15 cellular contexts compared by ENCODE assay signal in genomic region chr9:35711501-35712428, GRCh38. TPM values are rescaled to one million over a fixed set of nuclear protein-coding genes. Genes with fewer than 3 reads are reported as not detected.
A peak's percentile ranks its signal among the peaks of the same experiment; 100 is the strongest.
DNase-seq lines count a peak whose midpoint lies in the region; ATAC-seq and TF ChIP-seq lines count a peak whose summit lies in the region.
"Had no signal": no experiment of that assay in that cellular context is flagged by ENCODE, and none has a peak within 500 bp of the region (broad histone marks: within the 10 kb centered on the region; RNA-seq: fewer than 3 reads in every experiment).

No MANE protein-coding gene starts in this region.

- no peaks in the 10 kb centered on the region for H4K20me1 ChIP-seq in PC-9 (ENCODE audit: insufficient read depth)

- no peaks in the 10 kb centered on the region for H3K27me3 Mint-ChIP-seq in CD4-positive, alpha-beta memory T cell
- H3K27me3 Mint-ChIP-seq: dendritic cell treated with granulocyte-macrophage colony-stimulating factor and Interleukin-4, amounts not matched to agents 40 ng/mL and 50 ng/mL, for 4 days had no signal

- H3K36me3 Mint-ChIP-seq in CD4-positive, alpha-beta memory T cell: peaks cover 84 to 89% of the 10 kb centered on the region in 2 donors

- H3K27ac ChIP-seq in CD4-positive, alpha-beta memory T cell (ENCODE audit: low read depth, low read length): no peak overlapping the region
- H3K27ac ChIP-seq in PC-9: peak overlapping the region; percentile 65
- H3K27ac ChIP-seq: tibial nerve had no signal

- POLR2A ChIA-PET in CD4-positive, alpha-beta memory T cell (lab: Charles Lee; ENCODE audit: partially characterized antibody): interaction anchor here (1.0 to 3.0 kb wide), 2 partner anchors 20 to 47 kb away, joined by 3 to 11 read pairs; partner anchors contain the start of genes CREB3 and TLN1
- POLR2A ChIA-PET in PC-9 (lab: Charles Lee; ENCODE audit: unreplicated experiment): interaction anchor here (0.5 to 1.1 kb wide), 7 partner anchors 12 to 45 kb away, joined by 3 to 24 read pairs (median 4); partner anchors contain the start of genes CREB3 and TLN1

- no peaks in the 10 kb centered on the region for H3K79me2 ChIP-seq in PC-9 (ENCODE audit: low read depth)

- no peaks in the 10 kb centered on the region for H3K9me3 Mint-ChIP-seq in CD4-positive, alpha-beta memory T cell
- H3K9me3 Mint-ChIP-seq: dendritic cell treated with granulocyte-macrophage colony-stimulating factor and Interleukin-4, amounts not matched to agents 40 ng/mL and 50 ng/mL, for 4 days had no signal

- peak overlapping the region; percentile 47 for H3K4me2 ChIP-seq in PC-9

- no peak for DNase-seq in CD4-positive, alpha-beta memory T cell
- peak; percentile 46 for DNase-seq in GM12865 (ENCODE audit: low read depth)
- DNase-seq in PC-9: peak; percentile 86 to 92
- peak; percentile 63 for DNase-seq in left kidney (ENCODE audit: low read depth, low spot score)
- no peak for DNase-seq in NOMO-1 treated with DMSO at 0.1 percent for 48 hours (lab: John Stamatoyannopoulos, UW; ENCODE audit: unreplicated experiment)
- no peak for DNase-seq in NCI-H128 (lab: John Stamatoyannopoulos, UW; ENCODE audit: unreplicated experiment)
- DNase-seq: activated naive CD4-positive, alpha-beta T cell; GDM1; NCI-H1105 treated with DMSO at 0.1 percent for 48 hours; NCI-H82 had no signal

- no peak for TF ChIP-seq CTCF in GM12865 (IDR thresholded peaks at IDR 0.05; ENCODE audit: insufficient read depth, low read depth, low read length, missing control alignments)
- TF ChIP-seq CTCF in PC-9 (conservative IDR thresholded peaks at IDR 0.05): no peak; the same call in 1 of the 2 replicates

- peak overlapping the region in 1 of 8 donors; percentile 26 for H3K4me3 Mint-ChIP-seq in CD4-positive, alpha-beta memory T cell
- H3K4me3 Mint-ChIP-seq: dendritic cell treated with granulocyte-macrophage colony-stimulating factor and Interleukin-4, amounts not matched to agents 40 ng/mL and 50 ng/mL, for 4 days had no signal

- peaks cover 19% of the 10 kb centered on the region for H3F3A ChIP-seq in PC-9 (ENCODE audit: insufficient read depth, low read depth)

- BruUV-seq in PC-9 (replicated peaks; lab: Mats Ljungman, UMichigan): no TSS peak

- H3K4me1 Mint-ChIP-seq in CD4-positive, alpha-beta memory T cell: peaks cover 0 to 7% (median 1%) of the 10 kb centered on the region in 4 donors

- H3K9me2 ChIP-seq in PC-9 (ENCODE audit: insufficient read depth): no peaks in the 10 kb centered on the region

- peaks cover 82% of the 10 kb centered on the region for H3K36me3 ChIP-seq in CD4-positive, alpha-beta memory T cell (ENCODE audit: insufficient read depth, low read length)
- H3K36me3 ChIP-seq in PC-9 (ENCODE audit: low read depth): peaks cover 4% of the 10 kb centered on the region; the same call in 1 of the 2 replicates

- no peak overlapping the region for H2AFZ ChIP-seq in PC-9

- no peak overlapping the region for H3K4me3 ChIP-seq in CD4-positive, alpha-beta memory T cell (ENCODE audit: low read length in 2 of 2)
- no peak overlapping the region for H3K4me3 ChIP-seq in GM12865 (ENCODE audit: low read depth, low read length)
- no peak overlapping the region for H3K4me3 ChIP-seq in PC-9
- H3K4me3 ChIP-seq: tibial nerve had no signal

- H3K27me3 ChIP-seq in CD4-positive, alpha-beta memory T cell (ENCODE audit: insufficient read depth, low read length): no peaks in the 10 kb centered on the region
- no peaks in the 10 kb centered on the region for H3K27me3 ChIP-seq in PC-9 (ENCODE audit: insufficient read depth, low read depth)
- H3K27me3 ChIP-seq: tibial nerve had no signal

- peak overlapping the region in 5 of 7 donors; percentile 27 to 83 (median 56) for H3K27ac Mint-ChIP-seq in CD4-positive, alpha-beta memory T cell
- H3K27ac Mint-ChIP-seq: dendritic cell treated with granulocyte-macrophage colony-stimulating factor and Interleukin-4, amounts not matched to agents 40 ng/mL and 50 ng/mL, for 4 days had no signal

- intact Hi-C loops in CD4-positive, alpha-beta memory T cell (cut with micrococcal nuclease): no loop called here
- intact Hi-C loops in PC-9 (cut with micrococcal nuclease; ENCODE audit: unreplicated experiment): no loop called here

- no peaks in the 10 kb centered on the region for H3K4me1 ChIP-seq in CD4-positive, alpha-beta memory T cell (ENCODE audit: insufficient read depth, low read length)
- H3K4me1 ChIP-seq in PC-9 (replicated peaks; ENCODE audit: insufficient read depth): peaks cover 21% of the 10 kb centered on the region
- H3K4me1 ChIP-seq: tibial nerve had no signal

- ATAC-seq in HG03159 (IDR thresholded peaks at IDR 0.05; ENCODE audit: unreplicated experiment): no peak
- no peak for ATAC-seq in HG03442 (IDR thresholded peaks at IDR 0.05; ENCODE audit: unreplicated experiment)

- H3K9me3 ChIP-seq in CD4-positive, alpha-beta memory T cell (ENCODE audit: control insufficient read depth in 1 of 2, low read length in 2 of 2): no peaks in the 10 kb centered on the region
- no peaks in the 10 kb centered on the region for H3K9me3 ChIP-seq in PC-9 (ENCODE audit: insufficient read depth, low read depth)
- H3K9me3 ChIP-seq: tibial nerve had no signal

- CTCF ChIA-PET in CD4-positive, alpha-beta memory T cell (lab: Charles Lee; ENCODE audit: partially characterized antibody): interaction anchor here (1.5 to 8.4 kb wide), 2 partner anchors 9 to 16 kb away, joined by 3 to 76 read pairs; no protein-coding TSS in a partner anchor
- CTCF ChIA-PET in PC-9 (lab: Charles Lee): interaction anchor here (0.8 to 1.1 kb wide), 3 partner anchors 17 to 47 kb away, joined by 3 to 4 read pairs (median 3); partner anchors contain the start of gene ARHGEF39

RNA-seq across cellular contexts. Expression of gene TLN1, which starts 20.2 kb away (rescaled TPM):
- 100 to 1,000 TPM; 294 to 316 TPM for total RNA-seq in CD4-positive, alpha-beta memory T cell
- 100 to 1,000 TPM in 1 of 2 donors, 10 to 100 TPM in 1; 13.7 to 137 TPM for polyA plus RNA-seq in CD4-positive, alpha-beta memory T cell
- total RNA-seq in PC-9 (2021): 101 and 114 TPM in 2 replicates

RNA-seq across cellular contexts. Expression of gene CREB3, which starts 20.7 kb away (rescaled TPM):
- 10 to 100 TPM; 24.8 to 25.6 TPM for total RNA-seq in CD4-positive, alpha-beta memory T cell
- polyA plus RNA-seq in CD4-positive, alpha-beta memory T cell: 10 to 100 TPM; 45.0 to 59.7 TPM
- total RNA-seq in PC-9 (2021): 22.4 and 23.6 TPM in 2 replicates

RNA-seq across cellular contexts. Expression of gene TPM2, which starts 22.0 kb away (rescaled TPM):
- total RNA-seq in CD4-positive, alpha-beta memory T cell: 10 to 100 TPM; 72.6 to 79.6 TPM
- under 1 TPM in 1 of 2 donors, not detected in 1; 0.79 TPM for polyA plus RNA-seq in CD4-positive, alpha-beta memory T cell
- 30.5 and 60.0 TPM in 2 replicates for total RNA-seq in PC-9 (2021)
- polyA plus RNA-seq: neural cell had no signal

RNA-seq across cellular contexts. Expression of gene GBA2, which starts 37.3 kb away (rescaled TPM):
- 10 to 100 TPM; 61.1 to 66.3 TPM for total RNA-seq in CD4-positive, alpha-beta memory T cell
- polyA plus RNA-seq in CD4-positive, alpha-beta memory T cell: 10 to 100 TPM; 16.3 to 27.1 TPM
- total RNA-seq in PC-9 (2021): 25.0 and 29.6 TPM in 2 replicates

RNA-seq across cellular contexts. Expression of gene RGP1, which starts 37.3 kb away (rescaled TPM):
- 10 to 100 TPM; 31.8 to 33.8 TPM for total RNA-seq in CD4-positive, alpha-beta memory T cell
- polyA plus RNA-seq in CD4-positive, alpha-beta memory T cell: 1 to 10 TPM; 6.1 to 9.9 TPM
- total RNA-seq in PC-9 (2021): 21.8 and 25.1 TPM in 2 replicates

Comparison
In these comparisons a context has a peak if more than half of its experiments do, and no peak if none do; other contexts are left out.
1. DNase-seq: peak in GM12865 (single experiment), PC-9 (2 of 2) and left kidney (single experiment); none in CD4-positive, alpha-beta memory T cell (0 of 5), NOMO-1 treated with DMSO at 0.1 percent for 48 hours (single experiment) and NCI-H128 (single experiment).